Comparison of ENCODE assay signal across 1 cellular context in genomic region chr4:71074452-71075299, GRCh38.
TF ChIP-seq lines count a peak whose summit lies in the region.

No MANE protein-coding gene starts in this region.

TF ChIP-seq in HepG2, 621 proteins besides CTCF, POLR2A, EP300 and RAD21 (continued from another document):
- TF ChIP-seq ETS1 (CRISPR knock-in tag; IDR thresholded peaks at IDR 0.05) (no peak), MBNL3 (CRISPR knock-in tag; conservative IDR thresholded peaks at IDR 0.05) (no peak), STAG1 (CRISPR knock-in tag; IDR thresholded peaks at IDR 0.05) (no peak), TRIM22 (IDR thresholded peaks at IDR 0.05) (no peak), ZNF441 (CRISPR knock-in tag; IDR thresholded peaks at IDR 0.05; ENCODE audit: borderline replicate concordance) (no peak), ZMYM2 (CRISPR knock-in tag; IDR thresholded peaks at IDR 0.05) (no peak), POLR2G (IDR thresholded peaks at IDR 0.05; ENCODE audit: low read depth, low read length) (no peak), ZNF382 (CRISPR knock-in tag; IDR thresholded peaks at IDR 0.05; ENCODE audit: borderline replicate concordance) (no peak), ZNF512B (CRISPR knock-in tag; IDR thresholded peaks at IDR 0.05; ENCODE audit: borderline replicate concordance) (no peak), ZNF292 (CRISPR knock-in tag; IDR thresholded peaks at IDR 0.05; ENCODE audit: borderline replicate concordance, low read depth) (no peak), ZSCAN20 (CRISPR knock-in tag; IDR thresholded peaks at IDR 0.05; ENCODE audit: borderline replicate concordance) (no peak), NR2F2 (IDR thresholded peaks at IDR 0.05; ENCODE audit: borderline replicate concordance, low read depth) (no peak), AGO2 (optimal IDR thresholded peaks at IDR 0.05; ENCODE audit: low read depth, low read length) (no peak), KMT2A (CRISPR knock-in tag; IDR thresholded peaks at IDR 0.05) (no peak), ZZZ3 (CRISPR knock-in tag; IDR thresholded peaks at IDR 0.05; ENCODE audit: borderline replicate concordance) (no peak), ZBTB37 (CRISPR knock-in tag; IDR thresholded peaks at IDR 0.05) (no peak)
